In the genomic region with DNA sequence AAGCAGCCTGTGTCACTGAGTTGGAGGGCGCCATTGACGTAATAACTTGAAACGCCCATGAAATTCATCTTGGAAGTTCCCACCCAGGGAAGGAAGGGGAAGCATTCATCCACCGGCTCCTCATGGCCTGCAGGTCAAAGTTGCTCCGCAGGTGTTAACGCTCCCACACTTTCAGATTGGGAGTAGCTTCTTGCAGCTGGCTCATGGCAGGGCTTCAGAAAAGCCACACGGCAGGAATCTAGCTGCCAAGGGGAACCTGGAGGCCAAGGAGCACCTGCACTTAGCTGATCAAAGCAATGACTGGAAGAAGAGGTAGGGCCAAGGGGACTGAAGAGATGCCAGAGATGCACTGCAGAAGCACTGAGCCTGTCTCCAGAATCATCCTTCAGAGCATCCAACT, we compare ENCODE assay signal across 28 cellular contexts.
DNase-seq lines count a peak whose midpoint lies in the region; ATAC-seq, FAIRE-seq and TF ChIP-seq lines count a peak whose summit lies in the region.
"Had no signal": no experiment of that assay in that cellular context is flagged by ENCODE, and none has a peak within 500 bp of the region (broad histone marks: within the 10 kb centered on the region; RNA-seq: fewer than 3 reads in every experiment).

No MANE protein-coding gene starts in this region.

- no peak overlapping the region; the same call in 1 of the 2 replicates for H2BK12ac ChIP-seq in H1 (ENCODE audit: low read depth, low read length)

- no peak for TF ChIP-seq CTCF in H1 (IDR thresholded peaks at IDR 0.05; ENCODE audit: control extremely low read depth in 1 of 3, insufficient read depth in 1 of 3, low read depth in 1 of 3, low read length in 3 of 3)
- no peak for TF ChIP-seq CTCF in pancreas (IDR thresholded peaks at IDR 0.05)
- TF ChIP-seq CTCF in psoas muscle (IDR thresholded peaks at IDR 0.05): no peak

- 0 out of 2 replicates have a peak overlapping the region, but pooled peaks have one; percentile 19 for H2BK20ac ChIP-seq in H1 (ENCODE audit: low read length)

- no peak overlapping the region for H3K4me3 Mint-ChIP-seq in activated CD8-positive, alpha-beta memory T cell treated with anti-CD3 and anti-CD28 coated beads, Interleukin-2, amount 10 ng/mL, durations not matched to agents 7 days and 5 days
- H3K4me3 Mint-ChIP-seq: CD14-positive monocyte; CD4-positive, alpha-beta memory T cell; CD4-positive, CD25-positive, alpha-beta regulatory T cell; CD8-positive, alpha-beta memory T cell had no signal

- no peak overlapping the region for H2AK5ac ChIP-seq in H1 (ENCODE audit: low read depth, low read length)

- FAIRE-seq in HTR-8/SVneo (lab: Jason Lieb, UNC): peak; percentile 16
- FAIRE-seq in H1 (lab: Jason Lieb, UNC): no peak
- FAIRE-seq in pancreas (lab: Jason Lieb, UNC): no peak
- FAIRE-seq: A549, GM12878, GM12892, GM19239 had no signal

- no peak overlapping the region for H3K18ac ChIP-seq in H1 (ENCODE audit: extremely low read depth, low read length)

- H3K79me1 ChIP-seq in H1 (ENCODE audit: low read depth, low read length): no peaks in the 10 kb centered on the region

- H3K4me3 ChIP-seq in H1 (ENCODE audit: extremely low read depth in 1 of 4, insufficient read depth in 2 of 4, low read depth in 3 of 4, low read length in 4 of 4) (no peak overlapping the region), pancreas (no peak overlapping the region), psoas muscle (no peak overlapping the region)
- H3K4me3 ChIP-seq: A549, BLaER1, GM12878 had no signal

- no peak for TF ChIP-seq POLR2A in H1 (IDR thresholded peaks at IDR 0.05; ENCODE audit: control extremely low read depth in 1 of 2, low read depth in 2 of 2, low read length in 2 of 2)

- peaks cover 20 to 26% of the 10 kb centered on the region in 2 experiments for H3K9me3 ChIP-seq in H1 (ENCODE audit: insufficient read depth in 2 of 2, low read depth in 1 of 2, low read length in 1 of 2)
- H3K9me3 ChIP-seq in pancreas: no peaks in the 10 kb centered on the region
- H3K9me3 ChIP-seq in psoas muscle: no peaks in the 10 kb centered on the region
- H3K9me3 ChIP-seq: BE2C had no signal

- no peak overlapping the region for H2BK15ac ChIP-seq in H1 (ENCODE audit: low read length)

- no peaks in the 10 kb centered on the region for H4K20me1 ChIP-seq in H1 (replicated peaks in 1 of 2; ENCODE audit: control insufficient read depth in 1 of 2, insufficient read depth in 2 of 2, low read length in 2 of 2)
- H4K20me1 ChIP-seq: BLaER1 had no signal

- no peak overlapping the region for H3K4ac ChIP-seq in H1 (replicated peaks; ENCODE audit: insufficient read length, low read depth, low read length)

- H4K8ac ChIP-seq in H1 (ENCODE audit: extremely low read depth, insufficient read depth, low read length): no peak overlapping the region

- H3K27ac ChIP-seq in H1 (ENCODE audit: low read depth, low read length) (no peak overlapping the region), pancreas (peak overlapping the region in 1 of 4 donors; percentile 30), psoas muscle (no peak overlapping the region)
- H3K27ac ChIP-seq: 22Rv1, A549, BLaER1 had no signal

- no peak overlapping the region for H4K5ac ChIP-seq in H1 (ENCODE audit: insufficient read length, low read depth, low read length)

- no peak overlapping the region for H3K14ac ChIP-seq in H1 (ENCODE audit: insufficient read length)

- no peak for TF ChIP-seq EP300 in H1 (IDR thresholded peaks at IDR 0.05; ENCODE audit: borderline replicate concordance in 1 of 2, low read depth in 2 of 2, low read length in 2 of 2)

- no peaks in the 10 kb centered on the region for H3K79me2 ChIP-seq in H1 (ENCODE audit: control insufficient read depth in 1 of 2, insufficient read depth in 2 of 2, low read length in 2 of 2)

- POLR2A ChIA-PET in H1 (lab: Charles Lee; ENCODE audit: partially characterized antibody): no interaction called here

- no peak overlapping the region for H2BK120ac ChIP-seq in H1 (replicated peaks; ENCODE audit: low read depth, low read length)

- CTCF ChIA-PET in activated CD8-positive, alpha-beta memory T cell treated with anti-CD3 and anti-CD28 coated beads, Interleukin-2, amount 10 ng/mL, durations not matched to agents 7 days and 5 days (lab: Charles Lee): no interaction called here
- CTCF ChIA-PET in H1 (lab: Charles Lee; ENCODE audit: partially characterized antibody): interaction anchor here (0.6 to 1.6 kb wide), 4 partner anchors 8 to 175 kb away, joined by 3 to 5 read pairs (median 4); no protein-coding TSS in a partner anchor

- intact Hi-C loops in pancreas (cut with DNase I): no loop called here
- intact Hi-C loops in cardiac septum (cut with DNase I): no loop called here
- intact Hi-C loops in psoas muscle (cut with DNase I): no loop called here

- no peak overlapping the region for H3K27ac Mint-ChIP-seq in activated CD8-positive, alpha-beta memory T cell treated with anti-CD3 and anti-CD28 coated beads, Interleukin-2, amount 10 ng/mL, durations not matched to agents 7 days and 5 days
- H3K27ac Mint-ChIP-seq: CD4-positive, alpha-beta memory T cell; CD4-positive, CD25-positive, alpha-beta regulatory T cell; CD8-positive, alpha-beta memory T cell had no signal

- peaks cover 0 to 17% (median 0%) of the 10 kb centered on the region in 4 experiments; a peak in 2 of 8 replicates for H3K36me3 ChIP-seq in H1 (ENCODE audit: control insufficient read depth in 2 of 4, insufficient read depth in 4 of 4, low read length in 3 of 4)
- no peaks in the 10 kb centered on the region for H3K36me3 ChIP-seq in pancreas
- no peaks in the 10 kb centered on the region for H3K36me3 ChIP-seq in psoas muscle (ENCODE audit: insufficient read depth in 1 of 2, low read depth in 1 of 2)
- H3K36me3 ChIP-seq: BE2C, BLaER1 had no signal

- DNase-seq in activated CD8-positive, alpha-beta memory T cell treated with anti-CD3 and anti-CD28 coated beads for 24 hours: peak; percentile 28
- DNase-seq in activated CD8-positive, alpha-beta memory T cell treated with anti-CD3 and anti-CD28 coated beads, Interleukin-2, amount 10 ng/mL, durations not matched to agents 7 days and 5 days: no peak
- no peak for DNase-seq in HTR-8/SVneo (ENCODE audit: insufficient read length, low spot score)
- no peak for DNase-seq in H1 (ENCODE audit: low read depth in 1 of 2, low spot score in 2 of 2)
- DNase-seq in pancreas: peak; percentile 70 to 95 (median 90)
- no peak for DNase-seq in cardiac septum (ENCODE audit: low spot score)
- no peak for DNase-seq in stimulated activated CD4-positive, alpha-beta T cell treated with anti-CD3 and anti-CD28 coated beads, Interleukin-2, amount 100 ng/mL, for 48 hours
- no peak for DNase-seq in psoas muscle
- DNase-seq: BE2C; C1 segment of cervical spinal cord; CD4-positive, alpha-beta memory T cell; CD4-positive, CD25-positive, alpha-beta regulatory T cell; CD8-positive, alpha-beta memory T cell; COR-L47; DMS 273 treated with DMSO at 0.1 percent for 48 hours; DMS153; DMS53; DMS79; DND-41; EL; GDM1 had no signal

- no peaks in the 10 kb centered on the region for H3K23me2 ChIP-seq in H1 (ENCODE audit: low read depth, low read length)

- H3K4me1 Mint-ChIP-seq in activated CD8-positive, alpha-beta memory T cell treated with anti-CD3 and anti-CD28 coated beads, Interleukin-2, amount 10 ng/mL, durations not matched to agents 7 days and 5 days: no peaks in the 10 kb centered on the region
- H3K4me1 Mint-ChIP-seq: CD4-positive, alpha-beta memory T cell; CD4-positive, CD25-positive, alpha-beta regulatory T cell; CD8-positive, alpha-beta memory T cell had no signal

- H3K9ac ChIP-seq in H1 (replicated peaks in 1 of 4; ENCODE audit: extremely low read depth in 1 of 4, low read depth in 3 of 4, low read length in 3 of 4): no peak overlapping the region
- H3K9ac ChIP-seq: BLaER1 had no signal

- 95% methylated on average over 7 of the region's 7 CpGs; no CpG with 5 or more reads in 1 of the 2 experiments for WGBS in H1 (ENCODE audit: extremely low coverage in 1 of 2, insufficient coverage in 1 of 2, insufficient read length in 1 of 2, insufficient replicate concordance in 2 of 2, low coverage in 1 of 2, low lambda C conversion rate in 2 of 2, missing lambda C conversion rate in 1 of 2), 2 experiments
- WGBS in pancreas, 2 donors: 39 to 40% methylated on average over 7 of the region's 7 CpGs
- WGBS in psoas muscle, 3 donors: 91 to 94% (median 93%) methylated on average over 7 of the region's 7 CpGs

- H3K4me1 ChIP-seq in H1 (replicated peaks in 1 of 4; ENCODE audit: control insufficient read depth in 3 of 4, insufficient read depth in 4 of 4, low read length in 3 of 4): peaks cover 0 to 4% (median 0%) of the 10 kb centered on the region in 4 experiments; a peak in 1 of 7 replicates
- H3K4me1 ChIP-seq in pancreas: peaks cover 0 to 6% (median 0%) of the 10 kb centered on the region in 3 donors
- no peaks in the 10 kb centered on the region for H3K4me1 ChIP-seq in psoas muscle
- H3K4me1 ChIP-seq: A549, BE2C, BLaER1 had no signal

- no peak overlapping the region for H2AFZ ChIP-seq in H1 (ENCODE audit: low read length)

- no peak overlapping the region for H4K91ac ChIP-seq in H1 (replicated peaks; ENCODE audit: insufficient read length, low read length)

- H3K27me3 Mint-ChIP-seq in activated CD8-positive, alpha-beta memory T cell treated with anti-CD3 and anti-CD28 coated beads, Interleukin-2, amount 10 ng/mL, durations not matched to agents 7 days and 5 days: peaks cover 21% of the 10 kb centered on the region

- H2BK5ac ChIP-seq in H1 (ENCODE audit: low read depth, low read length): no peak overlapping the region

- no peak overlapping the region for H3K23ac ChIP-seq in H1 (ENCODE audit: insufficient read length)

- H3K4me2 ChIP-seq in H1 (ENCODE audit: insufficient read depth in 1 of 2, low read depth in 2 of 2, low read length in 2 of 2): no peak overlapping the region
- H3K4me2 ChIP-seq: A549, BLaER1 had no signal

- no peak overlapping the region for H3K56ac ChIP-seq in H1 (replicated peaks; ENCODE audit: insufficient read length, low read depth, low read length)

- no peak for TF ChIP-seq RAD21 in H1 (IDR thresholded peaks at IDR 0.05 in 1 of 2, conservative IDR thresholded peaks at IDR 0.05 in 1 of 2; ENCODE audit: low read depth in 2 of 2, low read length in 2 of 2)

- no peak for ATAC-seq in activated CD8-positive, alpha-beta memory T cell treated with anti-CD3 and anti-CD28 coated beads, Interleukin-2, amount 10 ng/mL, durations not matched to agents 7 days and 5 days
- ATAC-seq in pancreas (peak; percentile 87 to 96 (median 94)), psoas muscle (no peak)
- ATAC-seq: A549, GM12878 had no signal

- peaks cover 2% of the 10 kb centered on the region for H3K9me3 Mint-ChIP-seq in activated CD8-positive, alpha-beta memory T cell treated with anti-CD3 and anti-CD28 coated beads, Interleukin-2, amount 10 ng/mL, durations not matched to agents 7 days and 5 days (ENCODE audit: low read depth)
- H3K9me3 Mint-ChIP-seq: CD8-positive, alpha-beta memory T cell had no signal

- no peaks in the 10 kb centered on the region for H3K27me3 ChIP-seq in H1 (replicated peaks in 1 of 4; ENCODE audit: control insufficient read depth in 3 of 4, extremely low read depth in 1 of 4, insufficient read depth in 3 of 4, low read length in 3 of 4)
- H3K27me3 ChIP-seq in pancreas: no peaks in the 10 kb centered on the region
- H3K27me3 ChIP-seq in psoas muscle (ENCODE audit: insufficient read depth in 3 of 3, low read length in 2 of 3): no peaks in the 10 kb centered on the region
- H3K27me3 ChIP-seq: BE2C, BLaER1 had no signal

- H3K36me3 Mint-ChIP-seq in activated CD8-positive, alpha-beta memory T cell treated with anti-CD3 and anti-CD28 coated beads, Interleukin-2, amount 10 ng/mL, durations not matched to agents 7 days and 5 days: no peaks in the 10 kb centered on the region
- H3K36me3 Mint-ChIP-seq: CD14-positive monocyte; CD4-positive, alpha-beta memory T cell; CD4-positive, CD25-positive, alpha-beta regulatory T cell; CD8-positive, alpha-beta memory T cell had no signal

Comparison
In these comparisons a context has a peak if more than half of its experiments do, and no peak if none do; other contexts are left out.
1. DNase-seq: peak in activated CD8-positive, alpha-beta memory T cell treated with anti-CD3 and anti-CD28 coated beads for 24 hours (single experiment) and pancreas (6 of 6); none in activated CD8-positive, alpha-beta memory T cell treated with anti-CD3 and anti-CD28 coated beads, Interleukin-2, amount 10 ng/mL, durations not matched to agents 7 days and 5 days (single experiment), HTR-8/SVneo (single experiment), H1 (0 of 2), cardiac septum (single experiment), stimulated activated CD4-positive, alpha-beta T cell treated with anti-CD3 and anti-CD28 coated beads, Interleukin-2, amount 100 ng/mL, for 48 hours (0 of 2) and psoas muscle (0 of 2).
2. ATAC-seq: peak in pancreas (4 of 4); none in activated CD8-positive, alpha-beta memory T cell treated with anti-CD3 and anti-CD28 coated beads, Interleukin-2, amount 10 ng/mL, durations not matched to agents 7 days and 5 days (single experiment) and psoas muscle (0 of 4).